Comparison of ENCODE assay signal across 14 cellular contexts in the genomic region with DNA sequence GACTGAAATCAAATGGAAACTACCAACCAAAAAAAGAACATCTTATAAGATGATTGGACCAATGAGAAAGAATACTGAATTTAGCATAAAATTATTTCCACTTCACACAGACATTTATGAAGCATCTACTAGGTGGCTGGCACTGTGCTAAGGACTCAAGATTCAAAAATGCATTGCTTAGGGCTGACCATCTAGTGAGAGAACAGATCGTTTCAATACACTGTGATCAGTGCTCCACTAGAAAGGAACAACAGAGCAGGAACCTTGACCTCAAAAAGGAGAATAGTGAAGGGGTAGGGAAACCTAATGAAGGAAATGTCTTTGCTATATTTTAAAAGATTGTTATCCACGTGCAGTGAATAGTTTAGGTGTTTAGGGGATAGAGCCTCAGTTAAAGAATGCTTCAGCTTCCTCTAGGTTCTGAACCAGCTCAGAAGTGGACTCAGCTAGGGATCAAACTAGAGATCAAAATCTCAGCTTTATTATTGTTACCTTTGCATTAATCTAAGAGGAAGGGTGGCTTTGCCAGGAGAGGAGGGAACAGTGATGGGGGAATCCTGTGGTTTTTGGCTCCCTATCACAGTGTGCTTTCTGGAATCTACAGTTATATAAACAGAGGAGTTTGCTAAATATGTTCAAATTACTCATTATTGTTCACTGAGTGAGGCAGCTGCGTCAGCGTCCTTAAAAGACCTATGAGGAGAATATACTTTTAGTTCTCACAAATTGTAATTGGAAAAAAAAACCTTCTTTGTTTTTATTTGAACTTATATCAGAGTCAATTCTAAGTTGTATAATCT. TPM values are rescaled to one million over a fixed set of nuclear protein-coding genes. Genes with fewer than 3 reads are reported as not detected.
DNase-seq lines count a peak whose midpoint lies in the region; ATAC-seq, FAIRE-seq and TF ChIP-seq lines count a peak whose summit lies in the region.
"Had no signal": no experiment of that assay in that cellular context is flagged by ENCODE, and none has a peak within 500 bp of the region (broad histone marks: within the 10 kb centered on the region; RNA-seq: fewer than 3 reads in every experiment).

No MANE protein-coding gene starts in this region.

- no peaks in the 10 kb centered on the region for H3K27me3 ChIP-seq in breast epithelium
- H3K27me3 ChIP-seq: Peyer's patch had no signal

- no TSS peak for BruUV-seq in MCF 10A (replicated peaks; lab: Mats Ljungman, UMichigan)

- TF ChIP-seq CTCF in MCF 10A (IDR thresholded peaks at IDR 0.05; ENCODE audit: unreplicated experiment) (no peak), breast epithelium (IDR thresholded peaks at IDR 0.05) (no peak), RWPE1 (conservative IDR thresholded peaks at IDR 0.05; ENCODE audit: low read depth) (no peak), fibroblast of the aortic adventitia (IDR thresholded peaks at IDR 0.05; ENCODE audit: insufficient read depth, low read length) (no peak)

- H3K27me3 Mint-ChIP-seq in MCF 10A (ENCODE audit: insufficient read depth, unreplicated experiment) = no peaks in the 10 kb centered on the region

- no peak overlapping the region for H3K4me3 ChIP-seq in breast epithelium
- H3K4me3 ChIP-seq in fibroblast of the aortic adventitia (ENCODE audit: low read depth, low read length) = no peak overlapping the region
- H3K4me3 ChIP-seq: Peyer's patch had no signal

- CTCF ChIA-PET in MCF 10A (lab: Yijun Ruan, JAX) = interaction anchor here (0.6 to 4.4 kb wide), 4 partner anchors 11 to 138 kb away, joined by 3 to 33 read pairs (median 4); no protein-coding TSS in a partner anchor
- CTCF ChIA-PET in RWPE1 (lab: Yijun Ruan, JAX) = no interaction called here

- H3K27ac ChIP-seq in breast epithelium (no peak overlapping the region), RWPE1 (no peak overlapping the region)
- H3K27ac ChIP-seq: Peyer's patch had no signal

- H3K9me3 ChIP-seq in breast epithelium = no peaks in the 10 kb centered on the region
- H3K9me3 ChIP-seq: Peyer's patch had no signal

- peaks cover 14% of the 10 kb centered on the region for H3K4me1 Mint-ChIP-seq in MCF 10A (ENCODE audit: insufficient read depth, unreplicated experiment)
- H3K4me1 Mint-ChIP-seq: WTC11 had no signal

- FAIRE-seq in GM12891 (lab: Jason Lieb, UNC) = no peak

- peak; percentile 63 for DNase-seq in MCF 10A (ENCODE audit: unreplicated experiment)
- DNase-seq in breast epithelium (ENCODE audit: low spot score in 2 of 2) = no peak
- peak; percentile 11 for DNase-seq in RWPE1 (ENCODE audit: low spot score)
- peak; percentile 88 for DNase-seq in fibroblast of the aortic adventitia (ENCODE audit: low read depth)
- peak; percentile 83 for DNase-seq in stromal cell of bone marrow (ENCODE audit: low read depth)
- no peak for DNase-seq in NCI-H2171 (lab: John Stamatoyannopoulos, UW)
- DNase-seq in GM12891 (ENCODE audit: insufficient read length, low spot score) = no peak
- DNase-seq: ACHN; NCI-H1436 treated with DMSO at 0.1 percent for 48 hours; Peyer's patch; stimulated activated CD4-positive, alpha-beta T cell treated with anti-CD3 and anti-CD28 coated beads, Interleukin-4, amount 100 ng/mL, for 24 hours had no signal

- H3K36me3 Mint-ChIP-seq in MCF 10A (ENCODE audit: insufficient read depth, unreplicated experiment) = no peaks in the 10 kb centered on the region
- H3K36me3 Mint-ChIP-seq: WTC11 had no signal

- intact Hi-C loops in MCF 10A (cut with micrococcal nuclease) (no loop called here), breast epithelium (cut with DNase I; ENCODE audit: low total_unique reads) (no loop called here)

- POLR2A ChIA-PET in MCF 10A (lab: Yijun Ruan, JAX) = interaction anchor here (0.7 to 3.2 kb wide), 4 partner anchors 16 to 1466 kb away, joined by 3 to 18 read pairs (median 4); a partner anchor contains a TSS
- POLR2A ChIA-PET in RWPE1 (lab: Yijun Ruan, JAX; ENCODE audit: low non-redundant PET) = no interaction called here

- H3K27ac Mint-ChIP-seq in MCF 10A (ENCODE audit: low read depth, unreplicated experiment) = peak overlapping the region; percentile 6
- H3K27ac Mint-ChIP-seq: activated T-helper 2 cell treated with anti-CD3 and anti-CD28 coated beads, Interferon-gamma antibody, Interleukin-2, Interleukin-4, amounts not matched to agents 10 μg/mL and 5 μg/mL and 100 μg/mL, durations not matched to agents 14 hours and 24 hours and 36 hours; WTC11 had no signal

- H3K4me3 Mint-ChIP-seq in MCF 10A (ENCODE audit: unreplicated experiment) = no peak overlapping the region
- H3K4me3 Mint-ChIP-seq: WTC11 had no signal

- H3K4me1 ChIP-seq in breast epithelium = no peaks in the 10 kb centered on the region
- H3K4me1 ChIP-seq: Peyer's patch had no signal

- H3K9me3 Mint-ChIP-seq in MCF 10A (ENCODE audit: unreplicated experiment) = no peaks in the 10 kb centered on the region
- H3K9me3 Mint-ChIP-seq: activated T-helper 2 cell treated with anti-CD3 and anti-CD28 coated beads, Interferon-gamma antibody, Interleukin-2, Interleukin-4, amounts not matched to agents 10 μg/mL and 5 μg/mL and 100 μg/mL, durations not matched to agents 14 hours and 24 hours and 36 hours had no signal

- no peak for TF ChIP-seq POLR2A in breast epithelium (IDR thresholded peaks at IDR 0.05)
- TF ChIP-seq POLR2A in GM12891 (IDR thresholded peaks at IDR 0.05; ENCODE audit: low read depth, low read length) = no peak

- no peaks in the 10 kb centered on the region for H3K36me3 ChIP-seq in breast epithelium
- H3K36me3 ChIP-seq: Peyer's patch had no signal

- no peak for ATAC-seq in HG03442 (IDR thresholded peaks at IDR 0.05; ENCODE audit: unreplicated experiment)
- ATAC-seq: WTC11 had no signal

TF ChIP-seq in GM12891, 5 proteins besides CTCF, POLR2A, EP300 and RAD21:
- TF ChIP-seq POU2F2 (IDR thresholded peaks at IDR 0.05; ENCODE audit: low read depth, low read length) (no peak), TAF1 (IDR thresholded peaks at IDR 0.05; ENCODE audit: low read depth, low read length) (no peak)
TF ChIP-seq in GM12891: peak in this region for 0.

RNA-seq across cellular contexts. Expression of a gene that starts 16.2 kb away (rescaled TPM):
- total RNA-seq in MCF 10A (2022) (9.0 and 12.7 TPM in 2 replicates), breast epithelium (1 to 10 TPM; 6.6 to 9.2 (median 7.9) TPM), fibroblast of the aortic adventitia (ENCODE audit: low replicate concordance) (4.0 and 7.3 TPM in 2 replicates)
- polyA plus RNA-seq in GM12891 (2012; ENCODE audit: low read depth, missing spikeins) = 1.0 TPM

RNA-seq across cellular contexts. Expression of a gene that starts 46.4 kb away (rescaled TPM):
- total RNA-seq in MCF 10A (2022) (0.34 and 0.35 TPM in 2 replicates), breast epithelium (1 to 10 TPM in 1 of 3 donors, under 1 TPM in 2; 0.64 to 2.3 (median 0.66) TPM), fibroblast of the aortic adventitia (ENCODE audit: low replicate concordance) (1.4 and 2.1 TPM in 2 replicates)
- polyA plus RNA-seq in GM12891 (2012; ENCODE audit: low read depth, missing spikeins) = 0.04 TPM
- total RNA-seq: activated T-helper 2 cell treated with anti-CD3 and anti-CD28 coated beads, Interferon-gamma antibody, Interleukin-2, Interleukin-4, amounts not matched to agents 10 μg/mL and 5 μg/mL and 100 μg/mL, durations not matched to agents 14 hours and 24 hours and 36 hours; WTC11 had no signal

Comparison
In these comparisons a context has a peak if more than half of its experiments do, and no peak if none do; other contexts are left out.
1. DNase-seq: peak in MCF 10A (single experiment), RWPE1 (single experiment), fibroblast of the aortic adventitia (single experiment) and stromal cell of bone marrow (single experiment); none in breast epithelium (0 of 2), NCI-H2171 (single experiment) and GM12891 (single experiment).